ENCODE assay signal across 9 cellular contexts in genomic region chr22:19848298-19849224, GRCh38. TPM values are rescaled to one million over a fixed set of nuclear protein-coding genes. Genes with fewer than 3 reads are reported as not detected.
A peak's percentile ranks its signal among the peaks of the same experiment; 100 is the strongest.
DNase-seq lines count a peak whose midpoint lies in the region; ATAC-seq and TF ChIP-seq lines count a peak whose summit lies in the region.
"Had no signal": no experiment of that assay in that cellular context is flagged by ENCODE, and none has a peak within 500 bp of the region (broad histone marks: within the 10 kb centered on the region; RNA-seq: fewer than 3 reads in every experiment).

No MANE protein-coding gene starts in this region.

- no peak for TF ChIP-seq CTCF in psoas muscle (IDR thresholded peaks at IDR 0.05)

- 40 to 57% methylated on average over 7 of the region's 7 CpGs for WGBS in esophagus, 2 donors
- 50 to 64% (median 51%) methylated on average over 7 of the region's 7 CpGs for WGBS in psoas muscle, 3 donors

- H3K27ac ChIP-seq in esophagus (ENCODE audit: low read depth in 2 of 2, low read length in 1 of 2), result peak overlapping the region; percentile 41 to 69
- peak overlapping the region; percentile 65 for H3K27ac ChIP-seq in psoas muscle

- DNase-seq in EL (peak; percentile 52), NCI-H2029 (lab: John Stamatoyannopoulos, UW) (peak; percentile 54), psoas muscle (peak; percentile 62 to 82), HAP-1 (ENCODE audit: low spot score in 2 of 2) (no peak)
- DNase-seq: NCI-H187 treated with DMSO at 0.1 percent for 48 hours had no signal

- H3K36me3 ChIP-seq in esophagus (ENCODE audit: control insufficient read depth in 2 of 2, insufficient read depth in 2 of 2, low read length in 1 of 2) (peaks cover 6 to 25% of the 10 kb centered on the region in 2 donors), psoas muscle (ENCODE audit: insufficient read depth in 1 of 2, low read depth in 1 of 2) (peaks cover 3 to 38% of the 10 kb centered on the region in 2 donors), HAP-1 (replicated peaks) (peaks cover 29% of the 10 kb centered on the region)

- H3K4me3 ChIP-seq in esophagus (ENCODE audit: low read depth in 1 of 2, low read length in 2 of 2) (no peak overlapping the region), psoas muscle (no peak overlapping the region), HAP-1 (no peak overlapping the region)

- in situ Hi-C loops in HAP-1 (cut with MboI; ENCODE audit: low sequenced_read_pairs), result no loop called here

- peak; percentile 82 to 91 (median 90) for ATAC-seq in psoas muscle
- no peak for ATAC-seq in GM19452 (IDR thresholded peaks at IDR 0.05; ENCODE audit: unreplicated experiment)
- ATAC-seq in HG03025 (IDR thresholded peaks at IDR 0.05; ENCODE audit: low FRiP score, unreplicated experiment), result no peak
- ATAC-seq in HG02571 (IDR thresholded peaks at IDR 0.05; ENCODE audit: unreplicated experiment), result no peak

- intact Hi-C loops in psoas muscle (cut with DNase I), result no loop called here

- peaks cover 0 to 2% of the 10 kb centered on the region in 2 donors for H3K9me3 ChIP-seq in esophagus (ENCODE audit: control insufficient read depth in 2 of 2, insufficient read depth in 1 of 2, low read depth in 1 of 2, low read length in 1 of 2)
- no peaks in the 10 kb centered on the region for H3K9me3 ChIP-seq in psoas muscle
- H3K9me3 ChIP-seq in HAP-1, result no peaks in the 10 kb centered on the region

- H3K27me3 ChIP-seq in esophagus (ENCODE audit: control insufficient read depth in 1 of 2, insufficient read depth in 2 of 2, low read length in 2 of 2) (no peaks in the 10 kb centered on the region), psoas muscle (ENCODE audit: insufficient read depth in 3 of 3, low read length in 2 of 3) (no peaks in the 10 kb centered on the region), HAP-1 (ENCODE audit: low read depth) (no peaks in the 10 kb centered on the region)

- H3K4me1 ChIP-seq in esophagus (ENCODE audit: control insufficient read depth in 2 of 2, insufficient read depth in 2 of 2, low read length in 1 of 2) (peaks cover 19 to 56% of the 10 kb centered on the region in 2 donors), psoas muscle (peaks cover 29% of the 10 kb centered on the region), HAP-1 (0 out of 2 replicates have a peak, but pooled peaks cover 4% of the 10 kb centered on the region)

RNA-seq across cellular contexts. Expression of gene GNB1L, which starts 6.1 kb away (rescaled TPM):
- 1 to 10 TPM; 4.7 to 6.6 TPM for polyA plus RNA-seq in esophagus
- total RNA-seq in psoas muscle, result 1 to 10 TPM; 1.5 to 3.4 (median 3.0) TPM
- polyA plus RNA-seq in psoas muscle, result 1 to 10 TPM; 3.3 to 7.6 (median 3.6) TPM

RNA-seq across cellular contexts. Expression of gene RTL10, which starts 6.1 kb away (rescaled TPM):
- polyA plus RNA-seq in esophagus, result 10 to 100 TPM in 1 of 2 donors, 1 to 10 TPM in 1; 8.1 to 13.8 TPM
- 1 to 10 TPM; 5.3 to 9.7 (median 8.1) TPM for total RNA-seq in psoas muscle
- 1 to 10 TPM; 5.9 to 7.9 (median 6.3) TPM for polyA plus RNA-seq in psoas muscle

Comparison
In these comparisons a context has a peak if more than half of its experiments do, and no peak if none do; other contexts are left out.
1. DNase-seq: peak in EL (single experiment), NCI-H2029 (single experiment) and psoas muscle (2 of 2); none in HAP-1 (0 of 2).
2. ATAC-seq: peak in psoas muscle (4 of 4); none in GM19452 (single experiment), HG03025 (single experiment) and HG02571 (single experiment).